In genomic region chr5:78835176-78835575, GRCh38 we compare ENCODE assay signal across 19 cellular contexts.
A peak's percentile ranks its signal among the peaks of the same experiment; 100 is the strongest.
DNase-seq lines count a peak whose midpoint lies in the region; ATAC-seq and TF ChIP-seq lines count a peak whose summit lies in the region.
"Had no signal": no experiment of that assay in that cellular context is flagged by ENCODE, and none has a peak within 500 bp of the region (broad histone marks: within the 10 kb centered on the region; RNA-seq: fewer than 3 reads in every experiment).

No MANE protein-coding gene starts in this region.

- H4K20me1 ChIP-seq in osteoblast (ENCODE audit: insufficient read depth, low read length) = no peaks in the 10 kb centered on the region

- H3K27me3 Mint-ChIP-seq in WTC11 (ENCODE audit: low read depth) = no peaks in the 10 kb centered on the region
- H3K27me3 Mint-ChIP-seq: CD4-positive, alpha-beta T cell had no signal

- TF ChIP-seq CTCF in WTC11 (IDR thresholded peaks at IDR 0.05) (no peak), fibroblast of mammary gland (conservative IDR thresholded peaks at IDR 0.05; ENCODE audit: control insufficient read depth, insufficient read depth, low read depth, low read length) (no peak), osteoblast (IDR thresholded peaks at IDR 0.05; ENCODE audit: extremely low read depth, low read depth, low read length) (no peak), body of pancreas (IDR thresholded peaks at IDR 0.05) (no peak)

- no peaks in the 10 kb centered on the region for H3K9me3 Mint-ChIP-seq in WTC11
- H3K9me3 Mint-ChIP-seq: CD4-positive, alpha-beta T cell; HFFc6 had no signal

- intact Hi-C loops in posterior vena cava (cut with DNase I) (no loop called here), body of pancreas (cut with DNase I) (no loop called here)

- no peaks in the 10 kb centered on the region for H3K36me3 Mint-ChIP-seq in WTC11

- H3K9me3 ChIP-seq in osteoblast (ENCODE audit: low read depth, low read length) (no peaks in the 10 kb centered on the region), body of pancreas (no peaks in the 10 kb centered on the region)

- H2AFZ ChIP-seq in osteoblast (ENCODE audit: low read length) = no peak overlapping the region

- DNase-seq in LHCN-M2 (ENCODE audit: low read depth) = peak; percentile 62
- DNase-seq in WTC11 (ENCODE audit: low spot score) = no peak
- DNase-seq in fibroblast of mammary gland (ENCODE audit: low read depth) = peak; percentile 15
- DNase-seq in osteoblast (ENCODE audit: insufficient read length, low spot score, missing footprints) = no peak
- no peak for DNase-seq in posterior vena cava (ENCODE audit: low spot score)
- no peak for DNase-seq in body of pancreas
- no peak for DNase-seq in erythroblast (lab: John Stamatoyannopoulos, UW)
- DNase-seq in NCI-H345 (lab: John Stamatoyannopoulos, UW) = no peak
- DNase-seq: AML-193; CD4-positive, alpha-beta T cell; DMS153; DMS79; GDM1; GOT3; H7; HFFc6; IMR-90 had no signal

- H3K79me2 ChIP-seq in osteoblast (ENCODE audit: insufficient read depth, low read length) = no peaks in the 10 kb centered on the region

- H3K4me1 ChIP-seq in osteoblast (ENCODE audit: insufficient read depth, low read length) = peaks cover 19% of the 10 kb centered on the region
- H3K4me1 ChIP-seq in body of pancreas = no peaks in the 10 kb centered on the region

- POLR2A ChIA-PET in WTC11 (lab: Charles Lee) = no interaction called here

- H3K36me3 ChIP-seq in osteoblast (ENCODE audit: insufficient read depth, low read length) (no peaks in the 10 kb centered on the region), body of pancreas (replicated peaks in 1 of 2; ENCODE audit: insufficient read depth in 1 of 2, low read depth in 2 of 2) (no peaks in the 10 kb centered on the region)

- peak overlapping the region; percentile 14; the same call in 1 of the 2 replicates for H3K27ac Mint-ChIP-seq in WTC11
- H3K27ac Mint-ChIP-seq: CD4-positive, alpha-beta T cell; HFFc6 had no signal

- ATAC-seq in WTC11 = no peak
- ATAC-seq in body of pancreas = no peak
- ATAC-seq: HCT116 had no signal

- H3K4me3 ChIP-seq in fibroblast of mammary gland (ENCODE audit: control insufficient read depth, low read depth, low read length) (no peak overlapping the region), osteoblast (ENCODE audit: insufficient read depth, low read length) (no peak overlapping the region), body of pancreas (no peak overlapping the region)

- H3K4me3 Mint-ChIP-seq in WTC11 = no peak overlapping the region
- H3K4me3 Mint-ChIP-seq: CD4-positive, alpha-beta T cell; HFFc6 had no signal

- H3K4me1 Mint-ChIP-seq in WTC11 = peaks cover 10% of the 10 kb centered on the region

- CTCF ChIA-PET in WTC11 (lab: Charles Lee) = no interaction called here

- TF ChIP-seq POLR2A in body of pancreas (IDR thresholded peaks at IDR 0.05) (no peak), erythroblast (IDR thresholded peaks at IDR 0.05; ENCODE audit: low read length) (no peak)

- H3K27me3 ChIP-seq in osteoblast (ENCODE audit: insufficient read depth, low read length) = no peaks in the 10 kb centered on the region
- no peaks in the 10 kb centered on the region for H3K27me3 ChIP-seq in body of pancreas

- peak overlapping the region; percentile 20 for H3K4me2 ChIP-seq in osteoblast (ENCODE audit: insufficient read depth, low read length)

- 93 to 96% methylated on average over 9 of the region's 9 CpGs for WGBS in body of pancreas, 2 donors

- no peak overlapping the region for H3K27ac ChIP-seq in osteoblast (ENCODE audit: low read depth, low read length)
- no peak overlapping the region for H3K27ac ChIP-seq in body of pancreas
- H3K27ac ChIP-seq: C4-2B had no signal

TF ChIP-seq in WTC11, 78 proteins besides CTCF, POLR2A, EP300 and RAD21:
- no peak for TF ChIP-seq ZNF138 (CRISPR knock-in tag; conservative IDR thresholded peaks at IDR 0.05)
- no peak for TF ChIP-seq ZNF263 (CRISPR knock-in tag; IDR thresholded peaks at IDR 0.05; ENCODE audit: low read depth)
- TF ChIP-seq USF1 (CRISPR knock-in tag; IDR thresholded peaks at IDR 0.05) = no peak
- no peak for TF ChIP-seq ESRRA (CRISPR knock-in tag; IDR thresholded peaks at IDR 0.05; ENCODE audit: borderline replicate concordance)
- TF ChIP-seq, protein P1, sequence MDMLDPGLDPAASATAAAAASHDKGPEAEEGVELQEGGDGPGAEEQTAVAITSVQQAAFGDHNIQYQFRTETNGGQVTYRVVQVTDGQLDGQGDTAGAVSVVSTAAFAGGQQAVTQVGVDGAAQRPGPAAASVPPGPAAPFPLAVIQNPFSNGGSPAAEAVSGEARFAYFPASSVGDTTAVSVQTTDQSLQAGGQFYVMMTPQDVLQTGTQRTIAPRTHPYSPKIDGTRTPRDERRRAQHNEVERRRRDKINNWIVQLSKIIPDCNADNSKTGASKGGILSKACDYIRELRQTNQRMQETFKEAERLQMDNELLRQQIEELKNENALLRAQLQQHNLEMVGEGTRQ (CRISPR knock-in tag; IDR thresholded peaks at IDR 0.05) = no peak
- TF ChIP-seq ATF2 (CRISPR knock-in tag; IDR thresholded peaks at IDR 0.05; ENCODE audit: borderline replicate concordance, low read depth) = no peak
- no peak for TF ChIP-seq PREB (CRISPR knock-in tag; IDR thresholded peaks at IDR 0.05; ENCODE audit: borderline replicate concordance)

Comparison
In these comparisons a context has a peak if more than half of its experiments do, and no peak if none do; other contexts are left out.
1. DNase-seq: peak in LHCN-M2 (single experiment) and fibroblast of mammary gland (single experiment); none in WTC11 (single experiment), osteoblast (single experiment), posterior vena cava (single experiment), body of pancreas (0 of 4), erythroblast (0 of 2) and NCI-H345 (single experiment).